8 cellular contexts compared by ENCODE assay signal in genomic region chr16:30445408-30446202, GRCh38. TPM values are rescaled to one million over a fixed set of nuclear protein-coding genes. Genes with fewer than 3 reads are reported as not detected.
DNase-seq lines count a peak whose midpoint lies in the region; ATAC-seq and TF ChIP-seq lines count a peak whose summit lies in the region.

Gene SEPHS2 (minus strand): TSS chr16:30445874. CDS start chr16:30445727, 147 bp downstream.

- WGBS in tibial nerve, 2 donors: 1 to 2% methylated on average over 45 to 51 of the region's 59 CpGs

- ATAC-seq in HG02588 (IDR thresholded peaks at IDR 0.05; ENCODE audit: unreplicated experiment): peak; percentile 79

- peak; percentile 58 for TF ChIP-seq CTCF in GM10266 (IDR thresholded peaks at IDR 0.05; ENCODE audit: control insufficient read depth, insufficient read depth, low read depth, missing control alignments)
- TF ChIP-seq CTCF in SU-DHL-6 (IDR thresholded peaks at IDR 0.05; ENCODE audit: insufficient read depth, low read length, poor library complexity, severe bottlenecking): peak; percentile 28
- peak; percentile 48 for TF ChIP-seq CTCF in cardiac muscle cell (IDR thresholded peaks at IDR 0.05; ENCODE audit: low read depth, low read length)
- TF ChIP-seq CTCF in parathyroid adenoma (IDR thresholded peaks at IDR 0.05): peak; percentile 38
- TF ChIP-seq CTCF in tibial nerve (IDR thresholded peaks at IDR 0.05): peak; percentile 25 to 56 (median 45)

- peak within 1 kb of the TSS; percentile 91 for H3K4me2 ChIP-seq in SU-DHL-6 (ENCODE audit: low read depth, low read length, poor library complexity, severe bottlenecking)
- H3K4me2 ChIP-seq in parathyroid adenoma (ENCODE audit: low read length): peak within 1 kb of the TSS; percentile 93

- peak within 1 kb of the TSS; percentile 81 for H3K4me3 ChIP-seq in SU-DHL-6 (ENCODE audit: insufficient read depth, low read length, poor library complexity, severe bottlenecking)
- H3K4me3 ChIP-seq in cardiac muscle cell: peak within 1 kb of the TSS; percentile 85
- H3K4me3 ChIP-seq in parathyroid adenoma (ENCODE audit: low read depth, low read length): peak within 1 kb of the TSS; percentile 93
- H3K4me3 ChIP-seq in tibial nerve: peak within 1 kb of the TSS; percentile 58 to 100 (median 91)

- peak; percentile 95 for DNase-seq in GM10266 (ENCODE audit: extremely low spot score)
- DNase-seq in NCI-H128 (lab: John Stamatoyannopoulos, UW; ENCODE audit: unreplicated experiment): peak; percentile 91
- peak; percentile 91 for DNase-seq in activated naive CD8-positive, alpha-beta T cell treated with anti-CD3 and anti-CD28 coated beads, Interleukin-2, amount 50 U/mL, for 16 hours (ENCODE audit: low read depth, low spot score)
- peak; percentile 96 to 99 for DNase-seq in cardiac muscle cell (ENCODE audit: low read depth in 1 of 2, low spot score in 1 of 2)
- peak; percentile 99 to 100 for DNase-seq in tibial nerve (ENCODE audit: low spot score in 2 of 2)

- peaks cover 47% of the 10 kb centered on the region for H3F3A ChIP-seq in SU-DHL-6 (ENCODE audit: insufficient read depth)

- peak; percentile 32 to 85 for TF ChIP-seq POLR2A in tibial nerve (IDR thresholded peaks at IDR 0.05)

- H3K4me1 ChIP-seq in cardiac muscle cell (ENCODE audit: low read depth): no peaks in the 10 kb centered on the region
- peaks cover 6% of the 10 kb centered on the region for H3K4me1 ChIP-seq in parathyroid adenoma
- peaks cover 0 to 23% (median 17%) of the 10 kb centered on the region in 4 donors for H3K4me1 ChIP-seq in tibial nerve

- H3K9me3 ChIP-seq in SU-DHL-6 (ENCODE audit: insufficient read depth, low read length) (no peaks in the 10 kb centered on the region), cardiac muscle cell (ENCODE audit: low read depth) (no peaks in the 10 kb centered on the region), parathyroid adenoma (ENCODE audit: control insufficient read depth, low read length) (no peaks in the 10 kb centered on the region), tibial nerve (no peaks in the 10 kb centered on the region)

- H3K27ac ChIP-seq in SU-DHL-6 (ENCODE audit: low read depth, low read length) (peak within 1 kb of the TSS; percentile 79), cardiac muscle cell (peak within 1 kb of the TSS; percentile 93), parathyroid adenoma (peak within 1 kb of the TSS; percentile 84), tibial nerve (peak within 1 kb of the TSS; percentile 60 to 98 (median 96))

- peak within 1 kb of the TSS; percentile 84 for H3K9ac ChIP-seq in SU-DHL-6 (ENCODE audit: low read length)
- H3K9ac ChIP-seq in parathyroid adenoma: peak within 1 kb of the TSS; percentile 78

- H2AFZ ChIP-seq in SU-DHL-6 (ENCODE audit: low read depth, low read length, severe bottlenecking): no peak within 1 kb of the TSS
- peak within 1 kb of the TSS; percentile 95 for H2AFZ ChIP-seq in parathyroid adenoma

- H3K79me2 ChIP-seq in SU-DHL-6 (ENCODE audit: insufficient read depth, low read length): peaks cover 28% of the 10 kb centered on the region
- peaks cover 5% of the 10 kb centered on the region for H3K79me2 ChIP-seq in parathyroid adenoma

- no peaks in the 10 kb centered on the region for H3K9me2 ChIP-seq in SU-DHL-6 (replicated peaks; ENCODE audit: insufficient read depth, low read length)

- H4K20me1 ChIP-seq in SU-DHL-6 (ENCODE audit: low read depth, low read length): peaks cover 17% of the 10 kb centered on the region; the same call in 1 of the 2 replicates

- H3K36me3 ChIP-seq in SU-DHL-6 (ENCODE audit: low read length): peaks cover 23% of the 10 kb centered on the region
- peaks cover 4% of the 10 kb centered on the region for H3K36me3 ChIP-seq in cardiac muscle cell
- H3K36me3 ChIP-seq in parathyroid adenoma (ENCODE audit: control insufficient read depth, insufficient read depth, low read length): no peaks in the 10 kb centered on the region
- H3K36me3 ChIP-seq in tibial nerve: peaks cover 0 to 22% (median 0%) of the 10 kb centered on the region in 3 donors

- TF ChIP-seq EP300 in tibial nerve (IDR thresholded peaks at IDR 0.05): peak; percentile 65 to 94

- H3K27me3 ChIP-seq in SU-DHL-6 (ENCODE audit: low read length) (no peaks in the 10 kb centered on the region), cardiac muscle cell (no peaks in the 10 kb centered on the region), parathyroid adenoma (ENCODE audit: control insufficient read depth, insufficient read depth, low read length) (no peaks in the 10 kb centered on the region), tibial nerve (no peaks in the 10 kb centered on the region)

RNA-seq across cellular contexts. Expression of gene SEPHS2, which starts in this region (rescaled TPM):
- total RNA-seq in cardiac muscle cell (14.0 and 19.6 TPM in 2 replicates), tibial nerve (10 to 100 TPM; 26.2 to 36.5 (median 33.5) TPM)
- 51.9 and 55.3 TPM in 2 replicates for polyA plus RNA-seq in cardiac muscle cell

Comparison
In these comparisons a context has a peak if more than half of its experiments do, and no peak if none do; other contexts are left out.
1. Peak in every context shown above with its lines: DNase-seq, ATAC-seq, H3K4me3 ChIP-seq and H3K27ac ChIP-seq.